Comparison of ENCODE assay signal across 9 cellular contexts in genomic region chr17:57860414-57860999, GRCh38. TPM values are rescaled to one million over a fixed set of nuclear protein-coding genes. Genes with fewer than 3 reads are reported as not detected.
DNase-seq lines count a peak whose midpoint lies in the region; ATAC-seq and TF ChIP-seq lines count a peak whose summit lies in the region.
"Had no signal": no experiment of that assay in that cellular context is flagged by ENCODE, and none has a peak within 500 bp of the region (broad histone marks: within the 10 kb centered on the region; RNA-seq: fewer than 3 reads in every experiment).

No MANE protein-coding gene starts in this region.

- no peaks in the 10 kb centered on the region for H3K9me2 ChIP-seq in hepatocyte (replicated peaks; ENCODE audit: insufficient read depth)

- H3K36me3 Mint-ChIP-seq in immature natural killer cell = peaks cover 0 to 8% (median 0%) of the 10 kb centered on the region in 3 donors
- H3K36me3 Mint-ChIP-seq: activated naive CD4-positive, alpha-beta T cell treated with anti-CD3 and anti-CD28 coated beads, Interleukin-2, amount 50 U/mL, for 72 hours had no signal

- no peaks in the 10 kb centered on the region for H3K9me3 Mint-ChIP-seq in stimulated activated naive CD8-positive, alpha-beta T cell treated with anti-CD3 and anti-CD28 coated beads, Interleukin-15, amount 100 ng/mL, for 72 hours
- peaks cover 0 to 5% (median 0%) of the 10 kb centered on the region in 6 donors for H3K9me3 Mint-ChIP-seq in immature natural killer cell
- H3K9me3 Mint-ChIP-seq: activated naive CD4-positive, alpha-beta T cell treated with anti-CD3 and anti-CD28 coated beads, Interleukin-2, amount 50 U/mL, for 72 hours had no signal

- no peaks in the 10 kb centered on the region for H3K36me3 ChIP-seq in hepatocyte (replicated peaks; ENCODE audit: insufficient read depth, low read depth)

- no peak overlapping the region for H2AFZ ChIP-seq in hepatocyte

- DNase-seq in NCI-H2081 (lab: John Stamatoyannopoulos, UW) (peak; percentile 59 to 85), NCI-H2081 treated with DMSO at 0.1 percent for 48 hours (lab: John Stamatoyannopoulos, UW) (no peak), hepatocyte (ENCODE audit: low spot score) (no peak), immature natural killer cell (no peak), mesenteric fat pad (ENCODE audit: low spot score) (no peak)
- DNase-seq in stimulated activated naive CD8-positive, alpha-beta T cell treated with anti-CD3 and anti-CD28 coated beads, Interleukin-15, amount 100 ng/mL, for 72 hours = no peak

- TF ChIP-seq CTCF in hepatocyte (IDR thresholded peaks at IDR 0.05; ENCODE audit: poor library complexity) = no peak

- no peaks in the 10 kb centered on the region for H4K20me1 ChIP-seq in hepatocyte (ENCODE audit: insufficient read depth, poor library complexity, severe bottlenecking)

- peaks cover 52% of the 10 kb centered on the region for H3K27me3 Mint-ChIP-seq in stimulated activated naive CD8-positive, alpha-beta T cell treated with anti-CD3 and anti-CD28 coated beads, Interleukin-15, amount 100 ng/mL, for 72 hours
- peaks cover 4 to 24% (median 14%) of the 10 kb centered on the region in 3 donors for H3K27me3 Mint-ChIP-seq in immature natural killer cell (ENCODE audit: low read depth in 3 of 3)

- peak; percentile 9; the same call in 2 of the 3 replicates for ATAC-seq in SK-N-SH treated with all-trans-retinoic acid at 6 μM for 48 hours
- no peak for ATAC-seq in stimulated activated naive CD8-positive, alpha-beta T cell treated with anti-CD3 and anti-CD28 coated beads, Interleukin-15, amount 100 ng/mL, for 72 hours
- ATAC-seq in HG02763 (IDR thresholded peaks at IDR 0.05; ENCODE audit: unreplicated experiment) = no peak

- H3K27ac Mint-ChIP-seq in stimulated activated naive CD8-positive, alpha-beta T cell treated with anti-CD3 and anti-CD28 coated beads, Interleukin-15, amount 100 ng/mL, for 72 hours = peak overlapping the region in 1 of 2 donors; percentile 14
- no peak overlapping the region for H3K27ac Mint-ChIP-seq in immature natural killer cell

- no peaks in the 10 kb centered on the region for H3K79me2 ChIP-seq in hepatocyte

- 69% methylated on average over 6 of the region's 6 CpGs for WGBS in hepatocyte (ENCODE audit: low lambda C conversion rate, missing lambda C conversion rate)

- peak overlapping the region; percentile 82 to 83 for H3K4me3 Mint-ChIP-seq in stimulated activated naive CD8-positive, alpha-beta T cell treated with anti-CD3 and anti-CD28 coated beads, Interleukin-15, amount 100 ng/mL, for 72 hours
- H3K4me3 Mint-ChIP-seq in immature natural killer cell = no peak overlapping the region

- no peaks in the 10 kb centered on the region for H3K9me3 ChIP-seq in hepatocyte (ENCODE audit: low read depth)

- peaks cover 11% of the 10 kb centered on the region for H3K4me1 Mint-ChIP-seq in stimulated activated naive CD8-positive, alpha-beta T cell treated with anti-CD3 and anti-CD28 coated beads, Interleukin-15, amount 100 ng/mL, for 72 hours
- peaks cover 5 to 9% of the 10 kb centered on the region in 2 donors for H3K4me1 Mint-ChIP-seq in immature natural killer cell

- no peak overlapping the region for H3K4me3 ChIP-seq in hepatocyte

- H3K4me2 ChIP-seq in hepatocyte = peak overlapping the region; percentile 97

- peaks cover 28% of the 10 kb centered on the region for H3K4me1 ChIP-seq in hepatocyte (ENCODE audit: insufficient read depth)

- no peaks in the 10 kb centered on the region for H3K27me3 ChIP-seq in hepatocyte

- H3K27ac ChIP-seq in hepatocyte = peak overlapping the region; percentile 26

TF ChIP-seq in SK-N-SH treated with all-trans-retinoic acid at 6 μM for 48 hours, 23 proteins besides CTCF, POLR2A, EP300 and RAD21:
- TF ChIP-seq PPARA (CRISPR knock-in tag; IDR thresholded peaks at IDR 0.05; ENCODE audit: borderline replicate concordance) (no peak), ARNTL (CRISPR knock-in tag; IDR thresholded peaks at IDR 0.05; ENCODE audit: borderline replicate concordance, low read depth) (no peak), OSR1 (CRISPR knock-in tag; IDR thresholded peaks at IDR 0.05) (no peak), TSHZ2 (CRISPR knock-in tag; IDR thresholded peaks at IDR 0.05) (no peak), CSDC2 (CRISPR knock-in tag; IDR thresholded peaks at IDR 0.05) (no peak), TOX (CRISPR knock-in tag; IDR thresholded peaks at IDR 0.05; ENCODE audit: borderline replicate concordance) (no peak), RARB (CRISPR knock-in tag; IDR thresholded peaks at IDR 0.05) (no peak), ZNF70 (CRISPR knock-in tag; IDR thresholded peaks at IDR 0.05) (no peak), ESRRG (CRISPR knock-in tag; IDR thresholded peaks at IDR 0.05) (no peak), TCF4 (CRISPR knock-in tag; IDR thresholded peaks at IDR 0.05; ENCODE audit: borderline replicate concordance) (no peak), ZNF8 (CRISPR knock-in tag; IDR thresholded peaks at IDR 0.05) (no peak), ZC3H10 (CRISPR knock-in tag; IDR thresholded peaks at IDR 0.05) (no peak), SNAI2 (CRISPR knock-in tag; IDR thresholded peaks at IDR 0.05) (no peak), ZFP3 (CRISPR knock-in tag; IDR thresholded peaks at IDR 0.05) (no peak), CREB5 (CRISPR knock-in tag; IDR thresholded peaks at IDR 0.05; ENCODE audit: low read depth) (no peak), GLIS3 (CRISPR knock-in tag; IDR thresholded peaks at IDR 0.05) (no peak)
- TF ChIP-seq, protein P1, sequence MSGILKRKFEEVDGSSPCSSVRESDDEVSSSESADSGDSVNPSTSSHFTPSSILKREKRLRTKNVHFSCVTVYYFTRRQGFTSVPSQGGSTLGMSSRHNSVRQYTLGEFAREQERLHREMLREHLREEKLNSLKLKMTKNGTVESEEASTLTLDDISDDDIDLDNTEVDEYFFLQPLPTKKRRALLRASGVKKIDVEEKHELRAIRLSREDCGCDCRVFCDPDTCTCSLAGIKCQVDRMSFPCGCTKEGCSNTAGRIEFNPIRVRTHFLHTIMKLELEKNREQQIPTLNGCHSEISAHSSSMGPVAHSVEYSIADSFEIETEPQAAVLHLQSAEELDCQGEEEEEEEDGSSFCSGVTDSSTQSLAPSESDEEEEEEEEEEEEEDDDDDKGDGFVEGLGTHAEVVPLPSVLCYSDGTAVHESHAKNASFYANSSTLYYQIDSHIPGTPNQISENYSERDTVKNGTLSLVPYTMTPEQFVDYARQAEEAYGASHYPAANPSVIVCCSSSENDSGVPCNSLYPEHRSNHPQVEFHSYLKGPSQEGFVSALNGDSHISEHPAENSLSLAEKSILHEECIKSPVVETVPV (CRISPR knock-in tag; IDR thresholded peaks at IDR 0.05) = no peak

RNA-seq across cellular contexts. Expression of gene MRPS23, which starts 10.7 kb away (rescaled TPM):
- total RNA-seq in hepatocyte (21.9 and 35.1 TPM in 2 replicates), mesenteric fat pad (31.9 TPM)
- polyA plus RNA-seq in hepatocyte (44.2 and 50.4 TPM in 2 replicates), immature natural killer cell (10 to 100 TPM; 38.1 to 42.3 (median 40.5) TPM)

Comparison
In these comparisons a context has a peak if more than half of its experiments do, and no peak if none do; other contexts are left out.
1. DNase-seq: peak in NCI-H2081 (2 of 2); none in NCI-H2081 treated with DMSO at 0.1 percent for 48 hours (single experiment), hepatocyte (single experiment), stimulated activated naive CD8-positive, alpha-beta T cell treated with anti-CD3 and anti-CD28 coated beads, Interleukin-15, amount 100 ng/mL, for 72 hours (0 of 2), immature natural killer cell (0 of 3) and mesenteric fat pad (single experiment).
2. H3K4me3 Mint-ChIP-seq: peak in stimulated activated naive CD8-positive, alpha-beta T cell treated with anti-CD3 and anti-CD28 coated beads, Interleukin-15, amount 100 ng/mL, for 72 hours (2 of 2); none in immature natural killer cell (0 of 5).